ENCODE assay signal across 20 cellular contexts in the genomic region with DNA sequence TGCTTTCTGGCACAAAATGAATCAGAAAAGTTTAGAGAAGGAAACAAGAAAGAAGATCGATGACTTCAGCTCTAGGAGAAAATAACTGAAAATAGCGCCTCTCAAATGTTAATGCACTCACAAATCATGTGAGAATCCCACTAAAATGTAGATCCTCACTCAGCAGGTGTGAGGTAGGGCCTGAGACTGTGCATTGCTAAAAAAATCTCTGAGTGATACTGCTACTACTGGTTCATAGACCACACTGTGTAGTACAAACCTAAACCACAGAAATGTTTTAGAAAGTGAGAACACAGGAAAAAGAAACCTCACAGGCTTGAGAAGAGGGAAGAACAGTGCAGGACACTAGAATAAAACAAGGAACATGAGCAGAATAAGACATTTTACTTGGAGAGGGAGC. TPM values are rescaled to one million over a fixed set of nuclear protein-coding genes. Genes with fewer than 3 reads are reported as not detected.
A peak's percentile ranks its signal among the peaks of the same experiment; 100 is the strongest.
DNase-seq lines count a peak whose midpoint lies in the region; ATAC-seq and TF ChIP-seq lines count a peak whose summit lies in the region.
"Had no signal": no experiment of that assay in that cellular context is flagged by ENCODE, and none has a peak within 500 bp of the region (broad histone marks: within the 10 kb centered on the region; RNA-seq: fewer than 3 reads in every experiment).

No MANE protein-coding gene starts in this region.

- H3K27ac ChIP-seq in GM23338 (ENCODE audit: low read depth) = no peak overlapping the region
- H3K27ac ChIP-seq: esophagus squamous epithelium, heart right ventricle, thoracic aorta had no signal

- in situ Hi-C loops in KBM-7 (cut with MboI; ENCODE audit: low pct_unique_long_range_greater_than_20kb, low sequenced_read_pairs) = no loop called here

- H3K27ac Mint-ChIP-seq in GM23338 = no peak overlapping the region
- H3K27ac Mint-ChIP-seq: naive thymus-derived CD4-positive, alpha-beta T cell had no signal

- no peaks in the 10 kb centered on the region for H4K20me1 ChIP-seq in GM23338 (replicated peaks; ENCODE audit: insufficient read depth)

- H3K4me2 ChIP-seq in GM23338 = no peak overlapping the region

- ATAC-seq in GM18511 (IDR thresholded peaks at IDR 0.05; ENCODE audit: unreplicated experiment) (peak; percentile 82), GM21515 (IDR thresholded peaks at IDR 0.05; ENCODE audit: unreplicated experiment) (peak; percentile 95), HG02973 (IDR thresholded peaks at IDR 0.05; ENCODE audit: unreplicated experiment) (peak; percentile 83), HG03575 (IDR thresholded peaks at IDR 0.05; ENCODE audit: extremely low read depth, insufficient number of reproducible peaks, low FRiP score, unreplicated experiment) (peak; percentile 85), GM23338 (no peak)
- ATAC-seq: heart right ventricle; naive thymus-derived CD4-positive, alpha-beta T cell had no signal

- H3K4me3 Mint-ChIP-seq in GM23338 = no peak overlapping the region
- H3K4me3 Mint-ChIP-seq: naive thymus-derived CD4-positive, alpha-beta T cell had no signal

- no peak for TF ChIP-seq CTCF in GM23338 (conservative IDR thresholded peaks at IDR 0.05; ENCODE audit: low read depth in 2 of 2)

- no peaks in the 10 kb centered on the region for H3K27me3 Mint-ChIP-seq in GM23338 (ENCODE audit: insufficient read depth, low read depth, poor library complexity)

- peaks cover 10% of the 10 kb centered on the region for H3K4me1 ChIP-seq in GM23338 (ENCODE audit: insufficient read depth)
- H3K4me1 ChIP-seq: esophagus squamous epithelium, heart right ventricle had no signal

- no peaks in the 10 kb centered on the region for H3K36me3 Mint-ChIP-seq in GM23338 (ENCODE audit: low read depth)
- H3K36me3 Mint-ChIP-seq: naive thymus-derived CD4-positive, alpha-beta T cell had no signal

- H3K27me3 ChIP-seq in GM23338 (ENCODE audit: insufficient read depth) = no peaks in the 10 kb centered on the region
- H3K27me3 ChIP-seq: esophagus squamous epithelium had no signal

- H3K9me2 ChIP-seq in GM23338 (ENCODE audit: insufficient read depth) = peaks cover 5% of the 10 kb centered on the region; the same call in 1 of the 2 replicates

- H3K4me3 ChIP-seq in GM23338 = no peak overlapping the region
- H3K4me3 ChIP-seq: esophagus squamous epithelium, heart right ventricle, thoracic aorta had no signal

- peaks cover 21% of the 10 kb centered on the region for H3K4me1 Mint-ChIP-seq in GM23338

- H3K36me3 ChIP-seq in GM23338 (ENCODE audit: insufficient read depth) = no peaks in the 10 kb centered on the region
- H3K36me3 ChIP-seq: esophagus squamous epithelium, heart right ventricle, thoracic aorta had no signal

- no peaks in the 10 kb centered on the region for H3K9me3 Mint-ChIP-seq in GM23338

- no peaks in the 10 kb centered on the region for H3F3A ChIP-seq in GM23338 (replicated peaks; ENCODE audit: low read depth)

- no peak for DNase-seq in KBM-7
- no peak for DNase-seq in DMS53 (lab: John Stamatoyannopoulos, UW)
- DNase-seq in GM23338 (ENCODE audit: low spot score) = no peak
- no peak for DNase-seq in AG08396 (ENCODE audit: low spot score)
- DNase-seq: activated CD4-positive, alpha-beta T cell treated with anti-CD3 and anti-CD28 coated beads, Interleukin-2, amount 50 U/mL, for 48 hours; AML-193; cortex of kidney; esophagus squamous epithelium; heart right ventricle; IMR-90; naive thymus-derived CD4-positive, alpha-beta T cell; NCI-H1092 treated with DMSO at 0.1 percent for 48 hours; NCI-H345 had no signal

- H3K79me2 ChIP-seq in GM23338 (replicated peaks; ENCODE audit: insufficient read depth) = no peaks in the 10 kb centered on the region

- no peak overlapping the region for H2AFZ ChIP-seq in GM23338

TF ChIP-seq in GM23338, 12 proteins besides CTCF, POLR2A, EP300 and RAD21 (continues in another document):
- TF ChIP-seq EZH2phosphoT487 (IDR thresholded peaks at IDR 0.05; ENCODE audit: unreplicated experiment) (no peak), NANOG (IDR thresholded peaks at IDR 0.05; ENCODE audit: borderline replicate concordance) (no peak), JUNB (IDR thresholded peaks at IDR 0.05; ENCODE audit: unreplicated experiment) (no peak), POLR2AphosphoS5 (IDR thresholded peaks at IDR 0.05; ENCODE audit: low read depth) (no peak), REST (IDR thresholded peaks at IDR 0.05; ENCODE audit: unreplicated experiment) (no peak), ZNF114 (CRISPR knock-in tag; IDR thresholded peaks at IDR 0.05) (no peak), ZNF331 (CRISPR knock-in tag; IDR thresholded peaks at IDR 0.05; ENCODE audit: low read depth) (no peak), STAT1 (IDR thresholded peaks at IDR 0.05; ENCODE audit: unreplicated experiment) (no peak), CREB1 (CRISPR knock-in tag; IDR thresholded peaks at IDR 0.05; ENCODE audit: low read depth) (no peak), EZH2 (IDR thresholded peaks at IDR 0.05; ENCODE audit: low read depth, unreplicated experiment) (no peak)
- TF ChIP-seq, protein P1, sequence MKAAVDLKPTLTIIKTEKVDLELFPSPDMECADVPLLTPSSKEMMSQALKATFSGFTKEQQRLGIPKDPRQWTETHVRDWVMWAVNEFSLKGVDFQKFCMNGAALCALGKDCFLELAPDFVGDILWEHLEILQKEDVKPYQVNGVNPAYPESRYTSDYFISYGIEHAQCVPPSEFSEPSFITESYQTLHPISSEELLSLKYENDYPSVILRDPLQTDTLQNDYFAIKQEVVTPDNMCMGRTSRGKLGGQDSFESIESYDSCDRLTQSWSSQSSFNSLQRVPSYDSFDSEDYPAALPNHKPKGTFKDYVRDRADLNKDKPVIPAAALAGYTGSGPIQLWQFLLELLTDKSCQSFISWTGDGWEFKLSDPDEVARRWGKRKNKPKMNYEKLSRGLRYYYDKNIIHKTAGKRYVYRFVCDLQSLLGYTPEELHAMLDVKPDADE (IDR thresholded peaks at IDR 0.05) = no peak

RNA-seq across cellular contexts. Expression of gene OR8D4, which starts 2.0 kb away (rescaled TPM):
- total RNA-seq in GM23338 (2014; rRNA removed; shearing (Covaris generic)) = 0.14 and 0.74 TPM in 2 replicates
- polyA plus RNA-seq in GM23338 (2016; fragmentation: Nextera tagmentation; extraction: Ambion mirVana) = not detected in 2 replicates
- total RNA-seq: astrocyte; esophagus squamous epithelium; heart right ventricle; IMR-90; naive thymus-derived CD4-positive, alpha-beta T cell; pulmonary artery endothelial cell; thoracic aorta had no signal
- polyA plus RNA-seq: heart right ventricle; IMR-90; naive thymus-derived CD4-positive, alpha-beta T cell had no signal

RNA-seq across cellular contexts. Expression of gene TMEM225, which starts 18.5 kb away (rescaled TPM):
- total RNA-seq in GM23338 (2014; rRNA removed; shearing (Covaris generic)) = not detected in 2 replicates
- not detected in 2 replicates for polyA plus RNA-seq in GM23338 (2016; fragmentation: Nextera tagmentation; extraction: Ambion mirVana)
- total RNA-seq: astrocyte; esophagus squamous epithelium; heart right ventricle; IMR-90; naive thymus-derived CD4-positive, alpha-beta T cell; pulmonary artery endothelial cell; thoracic aorta had no signal
- polyA plus RNA-seq: heart right ventricle; IMR-90; naive thymus-derived CD4-positive, alpha-beta T cell had no signal

RNA-seq across cellular contexts. Expression of gene OR4D5, which starts 35.5 kb away (rescaled TPM):
- total RNA-seq in GM23338 (2014; rRNA removed; shearing (Covaris generic)) = not detected in 2 replicates
- not detected in 2 replicates for polyA plus RNA-seq in GM23338 (2016; fragmentation: Nextera tagmentation; extraction: Ambion mirVana)
- total RNA-seq: astrocyte; esophagus squamous epithelium; heart right ventricle; IMR-90; naive thymus-derived CD4-positive, alpha-beta T cell; pulmonary artery endothelial cell; thoracic aorta had no signal
- polyA plus RNA-seq: heart right ventricle; IMR-90; naive thymus-derived CD4-positive, alpha-beta T cell had no signal

RNA-seq across cellular contexts. Expression of gene OR6T1, which starts 39.7 kb away (rescaled TPM):
- total RNA-seq in GM23338 (2014; rRNA removed; shearing (Covaris generic)) = not detected in 2 replicates
- polyA plus RNA-seq in GM23338 (2016; fragmentation: Nextera tagmentation; extraction: Ambion mirVana) = not detected in 2 replicates
- total RNA-seq: astrocyte; esophagus squamous epithelium; heart right ventricle; IMR-90; naive thymus-derived CD4-positive, alpha-beta T cell; pulmonary artery endothelial cell; thoracic aorta had no signal
- polyA plus RNA-seq: heart right ventricle; IMR-90; naive thymus-derived CD4-positive, alpha-beta T cell had no signal
